In genomic region chr5:80091792-80092192, GRCh38 we compare ENCODE assay signal across 8 cellular contexts. TPM values are rescaled to one million over a fixed set of nuclear protein-coding genes. Genes with fewer than 3 reads are reported as not detected.
DNase-seq lines count a peak whose midpoint lies in the region; ATAC-seq and TF ChIP-seq lines count a peak whose summit lies in the region.
"Not testable (repeated sequence)": the region's sequence is repeated elsewhere in the genome, so short reads cannot be mapped to it uniquely, and the experiment has no call there.

No MANE protein-coding gene starts in this region.

- H3K4me2 ChIP-seq in IMR-90 (ENCODE audit: low read depth, low read length): not testable (repeated sequence)

- not testable (repeated sequence) for H3K4me1 ChIP-seq in IMR-90 (ENCODE audit: control insufficient read depth, insufficient read depth, low read length)
- peaks cover 20% of the 10 kb centered on the region for H3K4me1 ChIP-seq in testis

- not testable (repeated sequence) for H3K9ac ChIP-seq in IMR-90 (ENCODE audit: low read depth, low read length)

- H3K27me3 ChIP-seq in IMR-90 (ENCODE audit: control insufficient read depth, insufficient read depth, low read length); testis: not testable (repeated sequence)

- not testable (repeated sequence) for H3K27me3 Mint-ChIP-seq in WTC11 (ENCODE audit: low read depth); brain; nephron (ENCODE audit: low read depth)

- H2AK5ac ChIP-seq in IMR-90 (ENCODE audit: low read depth, low read length): not testable (repeated sequence)

- H3K79me1 ChIP-seq in IMR-90 (ENCODE audit: low read depth in 1 of 2, low read length in 2 of 2): not testable (repeated sequence)

- H3K4me3 ChIP-seq in IMR-90 (ENCODE audit: insufficient read depth, low read depth, low read length): not testable (repeated sequence)
- peak overlapping the region in 1 of 2 donors; percentile 15 for H3K4me3 ChIP-seq in testis

- DNase-seq in DMS114 treated with DMSO at 0.1 percent for 48 hours (lab: John Stamatoyannopoulos, UW; ENCODE audit: unreplicated experiment) (peak; percentile 36), IMR-90 (peak; percentile 59), NCI-H69 (lab: John Stamatoyannopoulos, UW) (peak; percentile 65), testis (peak; percentile 51)
- DNase-seq in WTC11 (ENCODE audit: low spot score); Right ventricle myocardium inferior (ENCODE audit: missing footprints): not testable (repeated sequence)

- H3K4ac ChIP-seq in IMR-90 (ENCODE audit: low read depth, low read length): not testable (repeated sequence)

- H4K8ac ChIP-seq in IMR-90 (ENCODE audit: low read depth in 2 of 2, low read length in 2 of 2): not testable (repeated sequence)

- not testable (repeated sequence) for H3K36me3 ChIP-seq in IMR-90 (ENCODE audit: control insufficient read depth, insufficient read depth, low read length); testis (ENCODE audit: low read depth, missing control alignments)

- H3K9me3 ChIP-seq in IMR-90 (ENCODE audit: control insufficient read depth, insufficient read depth, low read length); testis: not testable (repeated sequence)

- intact Hi-C loops in IMR-90 (cut with micrococcal nuclease): loop anchor here (1.0 to 5.0 kb wide), 5 partner anchors 166 to 581 kb away; partner anchors contain the start of genes SERINC5 and ZFYVE16
- intact Hi-C loops in Right ventricle myocardium inferior (cut with DNase I): loop anchor here (2.0 to 10.0 kb wide), 3 partner anchors 183 to 313 kb away; partner anchors contain the start of gene ZFYVE16
- intact Hi-C loops in testis (cut with DNase I; ENCODE audit: low total_unique reads): loop anchor here (5.0 to 10.0 kb wide), 2 partner anchors 183 to 226 kb away; no protein-coding TSS in a partner anchor

- POLR2A ChIA-PET in IMR-90 (lab: Charles Lee; ENCODE audit: unreplicated experiment): not testable (repeated sequence)
- POLR2A ChIA-PET in WTC11 (lab: Charles Lee): interaction anchor here (0.6 to 1.0 kb wide), 2 partner anchors 166 to 193 kb away, joined by 3 read pairs; no protein-coding TSS in a partner anchor

- peak; percentile 80 for ATAC-seq in IMR-90 (ENCODE audit: low read depth)
- peak; percentile 50 for ATAC-seq in WTC11
- peak; percentile 59 for ATAC-seq in Right ventricle myocardium inferior

- no CpG with 5 or more reads among the region's 15 CpGs for WGBS in IMR-90 (ENCODE audit: extremely low coverage in 2 of 2, insufficient read length in 1 of 2), 2 experiments
- 10 to 18% methylated on average over 14 to 15 of the region's 15 CpGs for WGBS in testis, 2 donors

- H3K14ac ChIP-seq in IMR-90 (replicated peaks; ENCODE audit: low read depth, low read length): not testable (repeated sequence)

- BruUV-seq in IMR-90 (replicated peaks; lab: Mats Ljungman, UMichigan): not testable (repeated sequence)

- not testable (repeated sequence) for H2BK120ac ChIP-seq in IMR-90 (ENCODE audit: low read depth, low read length)

- not testable (repeated sequence) for H2BK15ac ChIP-seq in IMR-90 (ENCODE audit: low read depth, low read length)

- not testable (repeated sequence) for H3K27ac Mint-ChIP-seq in WTC11
- peak overlapping the region in 4 of 5 experiments; percentile 13 to 92 (median 68) for H3K27ac Mint-ChIP-seq in brain
- H3K27ac Mint-ChIP-seq in nephron: peak overlapping the region; percentile 80 to 98 (median 82)

- not testable (repeated sequence) for H3K56ac ChIP-seq in IMR-90 (ENCODE audit: extremely low read depth, insufficient read depth, low read length)

- in situ Hi-C loops in IMR-90 (cut with MboI; ENCODE audit: low sequenced_read_pairs): loop anchor here (10.0 kb wide), 1 partner anchor 583 kb away; no protein-coding TSS in a partner anchor

- H3K9me3 Mint-ChIP-seq in WTC11: peaks cover 12% of the 10 kb centered on the region
- H3K9me3 Mint-ChIP-seq in brain, nephron: not testable (repeated sequence)

- H3K4me1 Mint-ChIP-seq in WTC11 (peaks cover 19% of the 10 kb centered on the region), nephron (peaks cover 20% of the 10 kb centered on the region)
- not testable (repeated sequence) for H3K4me1 Mint-ChIP-seq in brain

- not testable (repeated sequence) for H2AK9ac ChIP-seq in IMR-90 (replicated peaks; ENCODE audit: low read depth, low read length, poor library complexity)

- H2BK20ac ChIP-seq in IMR-90 (ENCODE audit: low read depth, low read length): not testable (repeated sequence)

- H3K18ac ChIP-seq in IMR-90 (ENCODE audit: low read depth, low read length): not testable (repeated sequence)

- H3K4me3 Mint-ChIP-seq in WTC11, brain, nephron: not testable (repeated sequence)

- H3K9me1 ChIP-seq in IMR-90 (ENCODE audit: insufficient read depth, low read length): not testable (repeated sequence)

- not testable (repeated sequence) for H4K91ac ChIP-seq in IMR-90 (ENCODE audit: insufficient read depth, low read depth, low read length)

- H4K5ac ChIP-seq in IMR-90 (ENCODE audit: low read depth, low read length): not testable (repeated sequence)

- CTCF ChIA-PET in IMR-90 (lab: Yijun Ruan, JAX) (interaction anchor here (0.6 to 2.6 kb wide), 10 partner anchors 8 to 320 kb away, joined by 3 to 37 read pairs (median 4); no protein-coding TSS in a partner anchor), WTC11 (lab: Charles Lee) (interaction anchor here (0.6 to 4.4 kb wide), 33 partner anchors 8 to 958 kb away, joined by 3 to 86 read pairs (median 4); partner anchors contain the start of gene SERINC5)

- not testable (repeated sequence) for H4K20me1 ChIP-seq in IMR-90 (ENCODE audit: insufficient read depth, low read length)

- not testable (repeated sequence) for H3K27ac ChIP-seq in IMR-90 (ENCODE audit: insufficient read depth, low read length)
- peak overlapping the region; percentile 6 to 37 for H3K27ac ChIP-seq in testis

- TF ChIP-seq CTCF in IMR-90 (conservative IDR thresholded peaks at IDR 0.05; ENCODE audit: low read depth, low read length) (peak; percentile 77), WTC11 (IDR thresholded peaks at IDR 0.05) (peak; percentile 90), brain (conservative IDR thresholded peaks at IDR 0.05) (peak; percentile 93 to 95), nephron (IDR thresholded peaks at IDR 0.05; ENCODE audit: unreplicated experiment in 3 of 3) (peak; percentile 76 to 87 (median 77)), testis (IDR thresholded peaks at IDR 0.05) (peak; percentile 73 to 92 (median 90))

- H2BK5ac ChIP-seq in IMR-90 (ENCODE audit: low read depth, low read length, poor library complexity, severe bottlenecking): not testable (repeated sequence)

- not testable (repeated sequence) for H2AFZ ChIP-seq in IMR-90 (replicated peaks; ENCODE audit: low read length, poor library complexity)

- peak; percentile 80 for TF ChIP-seq RAD21 in IMR-90 (IDR thresholded peaks at IDR 0.05; ENCODE audit: low read length)

- dilution Hi-C loops in IMR-90 (cut with HindIII; ENCODE audit: low sequenced_read_pairs, unreplicated experiment): not testable (repeated sequence)

- TF ChIP-seq POLR2A in IMR-90 (IDR thresholded peaks at IDR 0.05; ENCODE audit: low read depth, low read length); testis (IDR thresholded peaks at IDR 0.05): not testable (repeated sequence)

- not testable (repeated sequence) for H3K36me3 Mint-ChIP-seq in WTC11; brain; nephron (ENCODE audit: low read depth)

- H3K23ac ChIP-seq in IMR-90 (ENCODE audit: low read depth, low read length): not testable (repeated sequence)

TF ChIP-seq in IMR-90, 13 proteins besides CTCF, POLR2A, EP300 and RAD21:
- TF ChIP-seq SMC3 (IDR thresholded peaks at IDR 0.05; ENCODE audit: low read depth, low read length): peak; percentile 87

RNA-seq across cellular contexts. Expression of gene THBS4, which starts 56.6 kb away (rescaled TPM):
- total RNA-seq in IMR-90 (2012; rRNA removed) (0.83 and 0.90 TPM in 2 replicates), WTC11 (2021) (11.8 to 21.2 TPM (median 18.4 TPM) in 3 replicates), Right ventricle myocardium inferior (32.9 TPM), testis (10 to 100 TPM; 14.1 to 18.3 TPM)
- polyA plus RNA-seq in IMR-90 (2012; rRNA removed) (0.53 and 0.92 TPM in 2 replicates), brain (ENCODE audit: insufficient read depth, low read depth, low replicate concordance) (16.0 TPM), testis (ENCODE audit: insufficient read depth, low read depth, low replicate concordance) (62.5 TPM)
- 0.68 and 0.80 TPM in 2 replicates for polyA plus RNA-seq in IMR-90 (2012; cell fraction: cytosol; rRNA removed)
- polyA plus RNA-seq in IMR-90 (2012; cell fraction: nucleus; rRNA removed; ENCODE audit: low replicate concordance): 1.7 and 2.2 TPM in 2 replicates
